Comparison of ENCODE assay signal across 8 cellular contexts in the genomic region with DNA sequence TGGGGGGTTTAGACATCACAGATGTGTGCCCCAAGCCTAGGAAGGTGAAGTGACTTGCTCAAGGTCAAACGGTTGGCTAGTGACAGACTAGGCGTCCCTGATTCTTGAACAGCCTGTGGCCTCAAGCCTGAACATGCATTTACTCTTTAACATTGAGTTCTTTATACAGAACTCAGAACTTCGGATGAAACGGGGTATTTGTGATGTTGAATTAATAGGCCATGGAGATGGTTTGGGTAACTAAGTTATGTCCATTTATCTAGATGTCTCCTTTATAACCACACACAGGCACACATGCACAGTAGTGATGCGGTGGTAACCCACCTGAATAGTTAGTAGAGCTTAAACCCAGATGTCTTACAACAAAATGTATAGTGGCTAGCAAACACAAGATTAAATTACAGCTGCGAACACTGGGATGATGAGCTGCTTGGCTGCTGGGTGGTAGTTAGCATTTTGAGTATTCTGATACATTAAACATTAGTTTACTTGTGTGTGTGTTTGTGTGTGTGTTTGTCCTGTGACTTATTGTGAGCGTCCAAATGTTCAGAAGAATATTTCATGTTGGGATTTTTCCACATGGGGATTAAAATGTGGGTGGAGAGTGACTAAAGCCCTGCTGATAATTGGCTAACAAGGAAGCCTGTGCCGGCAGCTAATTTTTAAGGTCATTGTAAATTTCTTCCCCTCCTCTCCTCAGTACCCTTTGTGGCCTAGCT. TPM values are rescaled to one million over a fixed set of nuclear protein-coding genes. Genes with fewer than 3 reads are reported as not detected.
DNase-seq lines count a peak whose midpoint lies in the region; ATAC-seq, FAIRE-seq and TF ChIP-seq lines count a peak whose summit lies in the region.

No MANE protein-coding gene starts in this region.

- intact Hi-C loops in heart right ventricle (cut with DNase I) (loop anchor here in 7 of 10 donors (5.0 kb wide), 6 partner anchors 37 to 223 kb away; partner anchors contain the start of gene CD58 (in 1 of the 7)), cardiac septum (cut with DNase I) (loop anchor here (5.0 kb wide), 3 partner anchors 57 to 197 kb away; partner anchors contain the start of gene CD58), right lobe of liver (cut with DNase I) (no loop called here)

- no peak for TF ChIP-seq EP300 in tibial nerve (IDR thresholded peaks at IDR 0.05)

- H3K4me1 ChIP-seq in heart right ventricle, result peaks cover 22 to 74% (median 66%) of the 10 kb centered on the region in 9 donors
- peaks cover 0 to 67% (median 28%) of the 10 kb centered on the region in 4 donors for H3K4me1 ChIP-seq in right lobe of liver
- H3K4me1 ChIP-seq in tibial nerve, result peaks cover 0 to 69% (median 58%) of the 10 kb centered on the region in 4 donors

- WGBS in heart right ventricle, 2 donors, result 34 to 53% methylated on average over 8 of the region's 8 CpGs
- WGBS in right lobe of liver (ENCODE audit: insufficient coverage, low coverage, low lambda C conversion rate, missing lambda C conversion rate), result 44% methylated on average over 8 of the region's 8 CpGs
- 51 to 60% methylated on average over 8 of the region's 8 CpGs for WGBS in tibial nerve, 2 donors

- ATAC-seq in heart right ventricle (no peak), right lobe of liver (no peak)

- TF ChIP-seq CTCF in heart right ventricle (IDR thresholded peaks at IDR 0.05) (no peak), astrocyte of the cerebellum (IDR thresholded peaks at IDR 0.05; ENCODE audit: low read depth, low read length, missing control alignments) (no peak), right lobe of liver (IDR thresholded peaks at IDR 0.05) (no peak), tibial nerve (IDR thresholded peaks at IDR 0.05) (no peak), D721Med (IDR thresholded peaks at IDR 0.05; ENCODE audit: insufficient read depth, missing control alignments) (no peak)

- in situ Hi-C loops in astrocyte of the cerebellum (cut with HindIII; ENCODE audit: low sequenced_read_pairs), result no loop called here

- DNase-seq in heart right ventricle (no peak), cardiac septum (ENCODE audit: low spot score) (no peak), astrocyte of the cerebellum (ENCODE audit: low read depth) (no peak), right lobe of liver (no peak), tibial nerve (ENCODE audit: low spot score in 2 of 2) (no peak), D721Med (ENCODE audit: insufficient read length, low spot score) (no peak), NCI-H1436 (lab: John Stamatoyannopoulos, UW) (no peak), DMS53 treated with DMSO at 0.1 percent for 48 hours (lab: John Stamatoyannopoulos, UW; ENCODE audit: unreplicated experiment) (no peak)

- H3K27ac ChIP-seq in heart right ventricle (peak overlapping the region; percentile 91 to 98 (median 97)), right lobe of liver (peak overlapping the region in 2 of 3 donors; percentile 69 to 90), tibial nerve (peak overlapping the region; percentile 92 to 99 (median 96))

- H3K36me3 ChIP-seq in heart right ventricle, result no peaks in the 10 kb centered on the region
- no peaks in the 10 kb centered on the region for H3K36me3 ChIP-seq in right lobe of liver
- H3K36me3 ChIP-seq in tibial nerve, result no peaks in the 10 kb centered on the region

- FAIRE-seq in D721Med (lab: Jason Lieb, UNC), result no peak

- peak overlapping the region in 9 of 10 donors; percentile 75 to 90 (median 86) for H3K4me3 ChIP-seq in heart right ventricle
- peak overlapping the region; percentile 78 for H3K4me3 ChIP-seq in astrocyte of the cerebellum (ENCODE audit: low read depth, low read length)
- H3K4me3 ChIP-seq in right lobe of liver, result peak overlapping the region; percentile 73 to 85 (median 76)
- H3K4me3 ChIP-seq in tibial nerve, result peak overlapping the region; percentile 71 to 92 (median 82)

- no peaks in the 10 kb centered on the region for H3K9me3 ChIP-seq in heart right ventricle
- H3K9me3 ChIP-seq in right lobe of liver, result no peaks in the 10 kb centered on the region
- H3K9me3 ChIP-seq in tibial nerve, result no peaks in the 10 kb centered on the region

- no peaks in the 10 kb centered on the region for H3K27me3 ChIP-seq in heart right ventricle
- no peaks in the 10 kb centered on the region for H3K27me3 ChIP-seq in right lobe of liver
- H3K27me3 ChIP-seq in tibial nerve, result no peaks in the 10 kb centered on the region

- TF ChIP-seq POLR2A in right lobe of liver (IDR thresholded peaks at IDR 0.05) (no peak), tibial nerve (IDR thresholded peaks at IDR 0.05) (no peak)

RNA-seq across cellular contexts. Expression of gene ATP1A1, which starts 2.3 kb away (rescaled TPM):
- total RNA-seq in heart right ventricle (100 to 1,000 TPM; 153 to 403 (median 203) TPM), cardiac septum (192 TPM), right lobe of liver (100 to 1,000 TPM in 5 of 6 experiments, 10 to 100 TPM in 1; 83.6 to 153 (median 121) TPM), tibial nerve (100 to 1,000 TPM; 226 to 325 (median 267) TPM)
- polyA plus RNA-seq in heart right ventricle, result 100 to 1,000 TPM in 1 of 2 donors, 10 to 100 TPM in 1; 73.6 to 624 TPM

Comparison
In these comparisons a context has a peak if more than half of its experiments do, and no peak if none do; other contexts are left out.
1. intact Hi-C loops: an anchor here in heart right ventricle (5.0 kb wide) and cardiac septum (5.0 kb wide); none called in right lobe of liver.